1 cellular context compared by ENCODE assay signal in the genomic region with DNA sequence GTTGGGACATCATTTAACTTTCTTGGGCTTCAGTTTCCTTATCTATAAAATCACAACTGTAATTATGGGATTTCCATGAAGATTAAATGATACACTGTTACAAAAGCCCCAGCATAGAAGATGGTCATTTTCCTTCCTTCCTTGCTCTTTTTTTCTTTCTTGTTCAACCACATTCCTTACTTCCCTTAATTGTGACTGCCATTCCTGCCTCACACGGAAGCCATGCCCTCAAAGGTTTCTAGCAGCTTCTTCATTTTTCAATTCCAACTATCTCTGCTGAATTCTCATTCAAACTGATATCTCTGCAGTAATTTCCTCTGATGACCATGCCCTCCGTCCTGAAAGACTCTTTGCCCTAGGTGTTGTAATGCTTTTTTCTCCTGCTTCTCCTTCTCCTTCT.
TF ChIP-seq lines count a peak whose summit lies in the region.

No MANE protein-coding gene starts in this region.

TF ChIP-seq in HCT116, 20 proteins besides CTCF, POLR2A, EP300 and RAD21 (continued from another document):
- TF ChIP-seq ZFX (IDR thresholded peaks at IDR 0.05) (no peak), JUND (IDR thresholded peaks at IDR 0.05) (no peak), SIN3A (IDR thresholded peaks at IDR 0.05; ENCODE audit: low read depth) (no peak), ELF1 (IDR thresholded peaks at IDR 0.05; ENCODE audit: borderline replicate concordance, low read depth) (no peak), MAX (IDR thresholded peaks at IDR 0.05) (no peak)
